38 cellular contexts compared by ENCODE assay signal in genomic region chr11:108645956-108646355, GRCh38.
"Had no signal": no experiment of that assay in that cellular context is flagged by ENCODE, and none has a peak within 500 bp of the region (broad histone marks: within the 10 kb centered on the region; RNA-seq: fewer than 3 reads in every experiment).

No MANE protein-coding gene starts in this region.

- H3K36me3 ChIP-seq: adrenal gland, ascending aorta, brain microvascular endothelial cell, breast epithelium, cardiac muscle cell had no signal

- DNase-seq: activated effector memory CD4-positive, alpha-beta T cell treated with anti-CD3 and anti-CD28 coated beads, Interleukin-2, amount 50 U/mL, for 16 hours; activated effector memory CD4-positive, alpha-beta T cell treated with Interleukin-2 at 50 U/mL for 16 hours; activated gamma-delta T cell; activated gamma-delta T cell treated with Interleukin-2 at 50 U/mL for 16 hours; activated naive CD4-positive, alpha-beta T cell; activated naive CD4-positive, alpha-beta T cell treated with anti-CD3 and anti-CD28 coated beads for 36 hours; activated naive CD4-positive, alpha-beta T cell treated with anti-CD3 and anti-CD28 coated beads, Interleukin-2, amount 10 ng/mL, durations not matched to agents 7 days and 5 days; activated naive CD4-positive, alpha-beta T cell treated with anti-CD3 and anti-CD28 coated beads, Interleukin-2, amount 50 U/mL, for 16 hours; activated naive CD4-positive, alpha-beta T cell treated with Interleukin-2 at 50 U/mL for 16 hours; activated naive CD8-positive, alpha-beta T cell treated with anti-CD3 and anti-CD28 coated beads for 36 hours; activated naive CD8-positive, alpha-beta T cell treated with anti-CD3 and anti-CD28 coated beads, Interleukin-2, amount 10 ng/mL, durations not matched to agents 7 days and 5 days; activated naive CD8-positive, alpha-beta T cell treated with anti-CD3 and anti-CD28 coated beads, Interleukin-2, amount 50 U/mL, for 24 hours; activated T-cell treated with anti-CD3 and anti-CD28 coated beads, Interleukin-2, amount 50 U/mL, for 1 hour; activated T-cell treated with anti-CD3 and anti-CD28 coated beads, Interleukin-2, amount 50 U/mL, for 24 hours; activated T-cell treated with anti-CD3 and anti-CD28 coated beads, Interleukin-2, amount 50 U/mL, for 4 hours; activated T-cell treated with anti-CD3 and anti-CD28 coated beads, Interleukin-2, amount 50 U/mL, for 48 hours; activated T-cell treated with anti-CD3 and anti-CD28 coated beads, Interleukin-2, amount 50 U/mL, for 72 hours; adrenal gland; amniotic stem cell; amygdala; anterior cingulate cortex; aorta; body of pancreas; brain microvascular endothelial cell; caudate nucleus; central memory CD4-positive, alpha-beta T cell; cerebellar nuclear complex had no signal

- H3K27me3 ChIP-seq: adrenal gland, ascending aorta, body of pancreas, brain microvascular endothelial cell, breast epithelium, cardiac muscle cell had no signal

- H3K4me3 ChIP-seq: adrenal gland, ascending aorta, body of pancreas, breast epithelium, cardiac muscle cell had no signal

- H3K27me3 Mint-ChIP-seq: activated naive CD8-positive, alpha-beta T cell; activated naive CD8-positive, alpha-beta T cell treated with anti-CD3 and anti-CD28 coated beads for 36 hours; activated naive CD8-positive, alpha-beta T cell treated with anti-CD3 and anti-CD28 coated beads, Interleukin-2, amount 50 U/mL, for 24 hours; activated T-cell treated with anti-CD3 and anti-CD28 coated beads, Interleukin-2, amount 50 U/mL, for 24 hours; brain had no signal

- ATAC-seq: activated naive CD4-positive, alpha-beta T cell treated with anti-CD3 and anti-CD28 coated beads, Interleukin-2, amount 50 U/mL, for 72 hours; activated naive CD8-positive, alpha-beta T cell treated with anti-CD3 and anti-CD28 coated beads, Interleukin-2, amount 50 U/mL, for 24 hours; activated T-cell treated with anti-CD3 and anti-CD28 coated beads, Interleukin-2, amount 50 U/mL, for 4 hours; activated T-cell treated with anti-CD3 and anti-CD28 coated beads, Interleukin-2, amount 50 U/mL, for 72 hours; activated T-helper 17 cell treated with anti-CD3 and anti-CD28 coated beads, Interleukin-2, amount 50 U/mL, for 72 hours; body of pancreas had no signal

- H3K9me3 Mint-ChIP-seq: activated naive CD4-positive, alpha-beta T cell treated with anti-CD3 and anti-CD28 coated beads for 36 hours; activated naive CD4-positive, alpha-beta T cell treated with anti-CD3 and anti-CD28 coated beads, Interleukin-2, amount 10 ng/mL, durations not matched to agents 7 days and 5 days; activated naive CD4-positive, alpha-beta T cell treated with anti-CD3 and anti-CD28 coated beads, Interleukin-2, amount 50 U/mL, for 24 hours; activated naive CD4-positive, alpha-beta T cell treated with anti-CD3 and anti-CD28 coated beads, Interleukin-2, amount 50 U/mL, for 72 hours; activated naive CD8-positive, alpha-beta T cell treated with anti-CD3 and anti-CD28 coated beads for 36 hours; activated naive CD8-positive, alpha-beta T cell treated with anti-CD3 and anti-CD28 coated beads, Interleukin-2, amount 10 ng/mL, durations not matched to agents 7 days and 5 days; activated naive CD8-positive, alpha-beta T cell treated with anti-CD3 and anti-CD28 coated beads, Interleukin-2, amount 50 U/mL, for 24 hours; activated T-cell treated with anti-CD3 and anti-CD28 coated beads, Interleukin-2, amount 50 U/mL, for 24 hours; activated T-cell treated with anti-CD3 and anti-CD28 coated beads, Interleukin-2, amount 50 U/mL, for 4 hours; activated T-cell treated with anti-CD3 and anti-CD28 coated beads, Interleukin-2, amount 50 U/mL, for 72 hours; activated T-helper 1 cell treated with anti-CD3 and anti-CD28 coated beads, Interleukin-12 subunit alpha, Interleukin-12 subunit beta, Interleukin-2, Interleukin-4 antibody, amounts not matched to agents 30 ng/mL and 10 ng/mL and 1 ng/mL, durations not matched to agents 14 hours and 24 hours and 36 hours; activated T-helper 17 cell treated with anti-CD3 and anti-CD28 coated beads, Interleukin-2, amount 50 U/mL, for 72 hours; activated T-helper 2 cell treated with anti-CD3 and anti-CD28 coated beads, Interferon-gamma antibody, Interleukin-2, Interleukin-4, amounts not matched to agents 10 μg/mL and 5 μg/mL and 100 μg/mL, durations not matched to agents 14 hours and 24 hours and 36 hours; central memory CD8-positive, alpha-beta T cell had no signal

- H3K4me3 Mint-ChIP-seq: activated naive CD4-positive, alpha-beta T cell treated with anti-CD3 and anti-CD28 coated beads for 36 hours; activated naive CD4-positive, alpha-beta T cell treated with anti-CD3 and anti-CD28 coated beads, Interleukin-2, amount 10 ng/mL, durations not matched to agents 7 days and 5 days; activated naive CD4-positive, alpha-beta T cell treated with anti-CD3 and anti-CD28 coated beads, Interleukin-2, amount 50 U/mL, for 24 hours; activated naive CD8-positive, alpha-beta T cell; activated naive CD8-positive, alpha-beta T cell treated with anti-CD3 and anti-CD28 coated beads for 36 hours; activated naive CD8-positive, alpha-beta T cell treated with anti-CD3 and anti-CD28 coated beads, Interleukin-2, amount 10 ng/mL, durations not matched to agents 7 days and 5 days; activated naive CD8-positive, alpha-beta T cell treated with anti-CD3 and anti-CD28 coated beads, Interleukin-2, amount 50 U/mL, for 24 hours; activated T-cell treated with anti-CD3 and anti-CD28 coated beads, Interleukin-2, amount 50 U/mL, for 24 hours; activated T-cell treated with anti-CD3 and anti-CD28 coated beads, Interleukin-2, amount 50 U/mL, for 4 hours; activated T-cell treated with anti-CD3 and anti-CD28 coated beads, Interleukin-2, amount 50 U/mL, for 72 hours; activated T-helper 1 cell treated with anti-CD3 and anti-CD28 coated beads, Interleukin-12 subunit alpha, Interleukin-12 subunit beta, Interleukin-2, Interleukin-4 antibody, amounts not matched to agents 30 ng/mL and 10 ng/mL and 1 ng/mL, durations not matched to agents 14 hours and 24 hours and 36 hours; activated T-helper 17 cell treated with anti-CD3 and anti-CD28 coated beads, Interleukin-2, amount 50 U/mL, for 72 hours; brain; central memory CD8-positive, alpha-beta T cell had no signal

- H3K4me1 Mint-ChIP-seq: activated naive CD4-positive, alpha-beta T cell treated with anti-CD3 and anti-CD28 coated beads, Interleukin-2, amount 10 ng/mL, durations not matched to agents 7 days and 5 days; activated naive CD4-positive, alpha-beta T cell treated with anti-CD3 and anti-CD28 coated beads, Interleukin-2, amount 50 U/mL, for 24 hours; activated naive CD8-positive, alpha-beta T cell treated with anti-CD3 and anti-CD28 coated beads for 36 hours; activated naive CD8-positive, alpha-beta T cell treated with anti-CD3 and anti-CD28 coated beads, Interleukin-2, amount 50 U/mL, for 24 hours; activated T-helper 17 cell treated with anti-CD3 and anti-CD28 coated beads, Interleukin-2, amount 50 U/mL, for 72 hours; central memory CD8-positive, alpha-beta T cell had no signal

- H3K27ac Mint-ChIP-seq: activated naive CD4-positive, alpha-beta T cell treated with anti-CD3 and anti-CD28 coated beads for 36 hours; activated naive CD4-positive, alpha-beta T cell treated with anti-CD3 and anti-CD28 coated beads, Interleukin-2, amount 10 ng/mL, durations not matched to agents 7 days and 5 days; activated naive CD4-positive, alpha-beta T cell treated with anti-CD3 and anti-CD28 coated beads, Interleukin-2, amount 50 U/mL, for 24 hours; activated naive CD4-positive, alpha-beta T cell treated with anti-CD3 and anti-CD28 coated beads, Interleukin-2, amount 50 U/mL, for 72 hours; activated naive CD8-positive, alpha-beta T cell; activated naive CD8-positive, alpha-beta T cell treated with anti-CD3 and anti-CD28 coated beads for 36 hours; activated naive CD8-positive, alpha-beta T cell treated with anti-CD3 and anti-CD28 coated beads, Interleukin-2, amount 10 ng/mL, durations not matched to agents 7 days and 5 days; activated naive CD8-positive, alpha-beta T cell treated with anti-CD3 and anti-CD28 coated beads, Interleukin-2, amount 50 U/mL, for 24 hours; activated T-cell treated with anti-CD3 and anti-CD28 coated beads, Interleukin-2, amount 50 U/mL, for 24 hours; activated T-cell treated with anti-CD3 and anti-CD28 coated beads, Interleukin-2, amount 50 U/mL, for 72 hours; activated T-helper 1 cell treated with anti-CD3 and anti-CD28 coated beads, Interleukin-12 subunit alpha, Interleukin-12 subunit beta, Interleukin-2, Interleukin-4 antibody, amounts not matched to agents 30 ng/mL and 10 ng/mL and 1 ng/mL, durations not matched to agents 14 hours and 24 hours and 36 hours; activated T-helper 17 cell treated with anti-CD3 and anti-CD28 coated beads, Interleukin-2, amount 50 U/mL, for 72 hours; activated T-helper 2 cell treated with anti-CD3 and anti-CD28 coated beads, Interferon-gamma antibody, Interleukin-2, Interleukin-4, amounts not matched to agents 10 μg/mL and 5 μg/mL and 100 μg/mL, durations not matched to agents 14 hours and 24 hours and 36 hours had no signal

- H3K36me3 Mint-ChIP-seq: activated naive CD4-positive, alpha-beta T cell treated with anti-CD3 and anti-CD28 coated beads, Interleukin-2, amount 10 ng/mL, durations not matched to agents 7 days and 5 days; activated naive CD4-positive, alpha-beta T cell treated with anti-CD3 and anti-CD28 coated beads, Interleukin-2, amount 50 U/mL, for 24 hours; activated naive CD4-positive, alpha-beta T cell treated with anti-CD3 and anti-CD28 coated beads, Interleukin-2, amount 50 U/mL, for 72 hours; activated naive CD8-positive, alpha-beta T cell; activated naive CD8-positive, alpha-beta T cell treated with anti-CD3 and anti-CD28 coated beads for 36 hours; activated naive CD8-positive, alpha-beta T cell treated with anti-CD3 and anti-CD28 coated beads, Interleukin-2, amount 10 ng/mL, durations not matched to agents 7 days and 5 days; brain had no signal

- H3K4me1 ChIP-seq: breast epithelium had no signal

- H3K27ac ChIP-seq: adrenal gland, ascending aorta, body of pancreas, brain microvascular endothelial cell, breast epithelium, cardiac muscle cell had no signal
